ENCODE assay signal across 1 cellular context in the genomic region with DNA sequence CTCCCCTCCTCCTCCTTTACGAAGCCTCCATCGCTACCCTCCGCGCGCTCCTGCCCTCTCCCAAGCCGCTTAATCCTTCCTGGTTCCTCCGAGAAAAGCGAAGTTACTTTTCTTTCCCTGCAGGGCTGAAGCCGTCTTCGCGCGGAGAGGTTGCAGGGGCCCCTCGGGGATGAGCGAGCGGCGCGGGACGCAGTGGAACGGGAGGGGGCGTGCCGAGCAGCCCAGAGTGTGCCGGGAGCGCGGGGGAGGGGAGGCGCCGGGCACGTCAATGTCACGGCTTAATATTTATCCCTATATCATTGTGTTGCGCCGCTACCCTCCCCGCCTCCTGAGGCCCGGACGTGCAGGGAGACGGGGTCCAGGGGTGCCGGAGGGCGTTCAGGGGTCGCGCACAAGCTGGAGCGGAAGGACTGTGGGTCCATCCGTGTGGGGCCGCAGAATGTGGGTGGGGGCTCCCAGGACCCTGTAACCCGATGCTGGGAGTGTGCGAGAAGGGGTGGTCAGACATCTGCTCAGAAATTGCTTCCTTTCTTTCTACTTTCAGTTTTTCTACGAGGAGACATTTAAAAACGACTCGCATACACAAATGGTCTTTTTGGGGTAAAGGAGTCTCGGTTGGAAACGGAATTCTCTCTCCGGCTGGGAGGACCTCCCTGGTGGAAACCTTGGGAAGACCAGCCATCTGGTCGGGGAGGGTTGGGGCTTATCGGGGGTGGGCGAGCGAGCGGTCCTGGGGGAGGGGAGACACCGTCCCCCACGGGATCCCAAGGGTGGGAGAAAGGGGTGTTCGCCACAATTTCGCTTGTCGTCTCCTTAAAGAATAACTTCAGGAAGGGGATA.
TF ChIP-seq lines count a peak whose summit lies in the region.

No MANE protein-coding gene starts in this region.

TF ChIP-seq in HepG2, 621 proteins besides CTCF, POLR2A, EP300 and RAD21 (continued from another document and continues in another):
- TF ChIP-seq, protein P1, sequence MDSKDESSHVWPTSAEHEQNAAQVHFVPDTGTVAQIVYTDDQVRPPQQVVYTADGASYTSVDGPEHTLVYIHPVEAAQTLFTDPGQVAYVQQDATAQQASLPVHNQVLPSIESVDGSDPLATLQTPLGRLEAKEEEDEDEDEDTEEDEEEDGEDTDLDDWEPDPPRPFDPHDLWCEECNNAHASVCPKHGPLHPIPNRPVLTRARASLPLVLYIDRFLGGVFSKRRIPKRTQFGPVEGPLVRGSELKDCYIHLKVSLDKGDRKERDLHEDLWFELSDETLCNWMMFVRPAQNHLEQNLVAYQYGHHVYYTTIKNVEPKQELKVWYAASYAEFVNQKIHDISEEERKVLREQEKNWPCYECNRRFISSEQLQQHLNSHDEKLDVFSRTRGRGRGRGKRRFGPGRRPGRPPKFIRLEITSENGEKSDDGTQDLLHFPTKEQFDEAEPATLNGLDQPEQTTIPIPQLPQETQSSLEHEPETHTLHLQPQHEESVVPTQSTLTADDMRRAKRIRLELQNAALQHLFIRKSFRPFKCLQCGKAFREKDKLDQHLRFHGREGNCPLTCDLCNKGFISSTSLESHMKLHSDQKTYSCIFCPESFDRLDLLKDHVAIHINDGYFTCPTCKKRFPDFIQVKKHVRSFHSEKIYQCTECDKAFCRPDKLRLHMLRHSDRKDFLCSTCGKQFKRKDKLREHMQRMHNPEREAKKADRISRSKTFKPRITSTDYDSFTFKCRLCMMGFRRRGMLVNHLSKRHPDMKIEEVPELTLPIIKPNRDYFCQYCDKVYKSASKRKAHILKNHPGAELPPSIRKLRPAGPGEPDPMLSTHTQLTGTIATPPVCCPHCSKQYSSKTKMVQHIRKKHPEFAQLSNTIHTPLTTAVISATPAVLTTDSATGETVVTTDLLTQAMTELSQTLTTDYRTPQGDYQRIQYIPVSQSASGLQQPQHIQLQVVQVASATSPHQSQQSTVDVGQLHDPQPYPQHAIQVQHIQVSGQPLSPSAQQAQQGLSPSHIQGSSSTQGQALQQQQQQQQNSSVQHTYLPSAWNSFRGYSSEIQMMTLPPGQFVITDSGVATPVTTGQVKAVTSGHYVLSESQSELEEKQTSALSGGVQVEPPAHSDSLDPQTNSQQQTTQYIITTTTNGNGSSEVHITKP (CRISPR knock-in tag; IDR thresholded peaks at IDR 0.05; ENCODE audit: low read depth) = peak; percentile 39; the same call in 1 of the 2 replicates
- no peak for TF ChIP-seq RBM22 (optimal IDR thresholded peaks at IDR 0.05; ENCODE audit: low read length)
- no peak for TF ChIP-seq HOXA9 (CRISPR knock-in tag; IDR thresholded peaks at IDR 0.05; ENCODE audit: borderline replicate concordance)
- TF ChIP-seq TMF1 (CRISPR knock-in tag; IDR thresholded peaks at IDR 0.05; ENCODE audit: low read depth) = no peak
- TF ChIP-seq CBX5 (CRISPR knock-in tag; IDR thresholded peaks at IDR 0.05; ENCODE audit: borderline replicate concordance) = peak; percentile 80; the same call in 1 of the 2 replicates
- 0 out of 2 replicates have a peak, but pooled peaks have one; percentile 31 for TF ChIP-seq HNRNPL (IDR thresholded peaks at IDR 0.05; ENCODE audit: low read depth, low read length)
- peak; percentile 39 for TF ChIP-seq KDM5B (CRISPR knock-in tag; IDR thresholded peaks at IDR 0.05; ENCODE audit: borderline replicate concordance)
- no peak for TF ChIP-seq TIGD3 (CRISPR knock-in tag; IDR thresholded peaks at IDR 0.05; ENCODE audit: borderline replicate concordance)
- no peak; the same call in 1 of the 2 replicates for TF ChIP-seq ZNF749 (CRISPR knock-in tag; IDR thresholded peaks at IDR 0.05; ENCODE audit: borderline replicate concordance)
- TF ChIP-seq ZNF747 (CRISPR knock-in tag; IDR thresholded peaks at IDR 0.05; ENCODE audit: borderline replicate concordance) = no peak; the same call in 1 of the 2 replicates
- TF ChIP-seq NR3C1 (CRISPR knock-in tag; IDR thresholded peaks at IDR 0.05) = no peak
- TF ChIP-seq, protein P2, sequence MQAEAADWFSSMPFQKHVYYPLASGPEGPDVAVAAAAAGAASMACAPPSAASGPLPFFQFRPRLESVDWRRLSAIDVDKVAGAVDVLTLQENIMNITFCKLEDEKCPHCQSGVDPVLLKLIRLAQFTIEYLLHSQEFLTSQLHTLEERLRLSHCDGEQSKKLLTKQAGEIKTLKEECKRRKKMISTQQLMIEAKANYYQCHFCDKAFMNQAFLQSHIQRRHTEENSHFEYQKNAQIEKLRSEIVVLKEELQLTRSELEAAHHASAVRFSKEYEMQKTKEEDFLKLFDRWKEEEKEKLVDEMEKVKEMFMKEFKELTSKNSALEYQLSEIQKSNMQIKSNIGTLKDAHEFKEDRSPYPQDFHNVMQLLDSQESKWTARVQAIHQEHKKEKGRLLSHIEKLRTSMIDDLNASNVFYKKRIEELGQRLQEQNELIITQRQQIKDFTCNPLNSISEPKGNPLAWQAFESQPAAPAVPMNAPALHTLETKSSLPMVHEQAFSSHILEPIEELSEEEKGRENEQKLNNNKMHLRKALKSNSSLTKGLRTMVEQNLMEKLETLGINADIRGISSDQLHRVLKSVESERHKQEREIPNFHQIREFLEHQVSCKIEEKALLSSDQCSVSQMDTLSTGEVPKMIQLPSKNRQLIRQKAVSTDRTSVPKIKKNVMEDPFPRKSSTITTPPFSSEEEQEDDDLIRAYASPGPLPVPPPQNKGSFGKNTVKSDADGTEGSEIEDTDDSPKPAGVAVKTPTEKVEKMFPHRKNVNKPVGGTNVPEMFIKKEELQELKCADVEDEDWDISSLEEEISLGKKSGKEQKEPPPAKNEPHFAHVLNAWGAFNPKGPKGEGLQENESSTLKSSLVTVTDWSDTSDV (CRISPR knock-in tag; IDR thresholded peaks at IDR 0.05) = peak; percentile 83; the same call in 1 of the 2 replicates
- TF ChIP-seq, protein P3, sequence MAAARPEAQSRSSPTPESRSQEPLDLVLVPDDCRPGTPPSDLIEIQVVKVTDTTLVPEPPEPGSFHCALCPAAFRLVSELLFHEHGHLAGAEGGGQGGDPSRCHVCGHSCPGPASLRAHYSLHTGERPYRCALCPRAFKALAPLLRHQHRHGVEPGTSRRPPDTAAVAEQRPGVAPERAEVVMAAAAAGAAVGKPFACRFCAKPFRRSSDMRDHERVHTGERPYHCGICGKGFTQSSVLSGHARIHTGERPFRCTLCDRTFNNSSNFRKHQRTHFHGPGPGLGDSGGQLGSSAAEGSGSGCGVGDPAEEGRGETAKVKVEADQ (CRISPR knock-in tag; IDR thresholded peaks at IDR 0.05; ENCODE audit: borderline replicate concordance) = no peak
- TF ChIP-seq ZFP36L1 (CRISPR knock-in tag; IDR thresholded peaks at IDR 0.05) = peak; percentile 26; the same call in 1 of the 2 replicates
- TF ChIP-seq MTF2 (CRISPR knock-in tag; IDR thresholded peaks at IDR 0.05; ENCODE audit: borderline replicate concordance) = no peak
- no peak for TF ChIP-seq WIZ (CRISPR knock-in tag; IDR thresholded peaks at IDR 0.05)
- no peak for TF ChIP-seq ZNF33B (CRISPR knock-in tag; IDR thresholded peaks at IDR 0.05)
- TF ChIP-seq ZNF792 (CRISPR knock-in tag; IDR thresholded peaks at IDR 0.05) = no peak
- no peak for TF ChIP-seq RFX5 (IDR thresholded peaks at IDR 0.05; ENCODE audit: low read depth, low read length)
- TF ChIP-seq ZNF136 (CRISPR knock-in tag; IDR thresholded peaks at IDR 0.05; ENCODE audit: low read depth) = peak; percentile 81; the same call in 1 of the 2 replicates
- 0 out of 2 replicates have a peak, but pooled peaks have one; percentile 38 for TF ChIP-seq ZSCAN12 (CRISPR knock-in tag; IDR thresholded peaks at IDR 0.05)
- TF ChIP-seq FOXA3 (CRISPR knock-in tag; IDR thresholded peaks at IDR 0.05) = peak; percentile 40
- TF ChIP-seq, protein P4, sequence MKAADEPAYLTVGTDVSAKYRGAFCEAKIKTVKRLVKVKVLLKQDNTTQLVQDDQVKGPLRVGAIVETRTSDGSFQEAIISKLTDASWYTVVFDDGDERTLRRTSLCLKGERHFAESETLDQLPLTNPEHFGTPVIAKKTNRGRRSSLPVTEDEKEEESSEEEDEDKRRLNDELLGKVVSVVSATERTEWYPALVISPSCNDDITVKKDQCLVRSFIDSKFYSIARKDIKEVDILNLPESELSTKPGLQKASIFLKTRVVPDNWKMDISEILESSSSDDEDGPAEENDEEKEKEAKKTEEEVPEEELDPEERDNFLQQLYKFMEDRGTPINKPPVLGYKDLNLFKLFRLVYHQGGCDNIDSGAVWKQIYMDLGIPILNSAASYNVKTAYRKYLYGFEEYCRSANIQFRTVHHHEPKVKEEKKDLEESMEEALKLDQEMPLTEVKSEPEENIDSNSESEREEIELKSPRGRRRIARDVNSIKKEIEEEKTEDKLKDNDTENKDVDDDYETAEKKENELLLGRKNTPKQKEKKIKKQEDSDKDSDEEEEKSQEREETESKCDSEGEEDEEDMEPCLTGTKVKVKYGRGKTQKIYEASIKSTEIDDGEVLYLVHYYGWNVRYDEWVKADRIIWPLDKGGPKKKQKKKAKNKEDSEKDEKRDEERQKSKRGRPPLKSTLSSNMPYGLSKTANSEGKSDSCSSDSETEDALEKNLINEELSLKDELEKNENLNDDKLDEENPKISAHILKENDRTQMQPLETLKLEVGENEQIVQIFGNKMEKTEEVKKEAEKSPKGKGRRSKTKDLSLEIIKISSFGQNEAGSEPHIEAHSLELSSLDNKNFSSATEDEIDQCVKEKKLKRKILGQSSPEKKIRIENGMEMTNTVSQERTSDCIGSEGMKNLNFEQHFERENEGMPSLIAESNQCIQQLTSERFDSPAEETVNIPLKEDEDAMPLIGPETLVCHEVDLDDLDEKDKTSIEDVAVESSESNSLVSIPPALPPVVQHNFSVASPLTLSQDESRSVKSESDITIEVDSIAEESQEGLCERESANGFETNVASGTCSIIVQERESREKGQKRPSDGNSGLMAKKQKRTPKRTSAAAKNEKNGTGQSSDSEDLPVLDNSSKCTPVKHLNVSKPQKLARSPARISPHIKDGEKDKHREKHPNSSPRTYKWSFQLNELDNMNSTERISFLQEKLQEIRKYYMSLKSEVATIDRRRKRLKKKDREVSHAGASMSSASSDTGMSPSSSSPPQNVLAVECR (CRISPR knock-in tag; IDR thresholded peaks at IDR 0.05; ENCODE audit: borderline replicate concordance) = peak; percentile 79
- TF ChIP-seq ZBTB37 (CRISPR knock-in tag; IDR thresholded peaks at IDR 0.05) = no peak; the same call in 1 of the 2 replicates
- TF ChIP-seq IRF1 (CRISPR knock-in tag; IDR thresholded peaks at IDR 0.05; ENCODE audit: low read depth) = no peak
- no peak for TF ChIP-seq ZKSCAN5 (CRISPR knock-in tag; IDR thresholded peaks at IDR 0.05)
- no peak for TF ChIP-seq ZNF839 (CRISPR knock-in tag; IDR thresholded peaks at IDR 0.05; ENCODE audit: borderline replicate concordance)
- peak; percentile 76 for TF ChIP-seq ZNF274 (CRISPR knock-in tag; IDR thresholded peaks at IDR 0.05)
- TF ChIP-seq, protein P5, sequence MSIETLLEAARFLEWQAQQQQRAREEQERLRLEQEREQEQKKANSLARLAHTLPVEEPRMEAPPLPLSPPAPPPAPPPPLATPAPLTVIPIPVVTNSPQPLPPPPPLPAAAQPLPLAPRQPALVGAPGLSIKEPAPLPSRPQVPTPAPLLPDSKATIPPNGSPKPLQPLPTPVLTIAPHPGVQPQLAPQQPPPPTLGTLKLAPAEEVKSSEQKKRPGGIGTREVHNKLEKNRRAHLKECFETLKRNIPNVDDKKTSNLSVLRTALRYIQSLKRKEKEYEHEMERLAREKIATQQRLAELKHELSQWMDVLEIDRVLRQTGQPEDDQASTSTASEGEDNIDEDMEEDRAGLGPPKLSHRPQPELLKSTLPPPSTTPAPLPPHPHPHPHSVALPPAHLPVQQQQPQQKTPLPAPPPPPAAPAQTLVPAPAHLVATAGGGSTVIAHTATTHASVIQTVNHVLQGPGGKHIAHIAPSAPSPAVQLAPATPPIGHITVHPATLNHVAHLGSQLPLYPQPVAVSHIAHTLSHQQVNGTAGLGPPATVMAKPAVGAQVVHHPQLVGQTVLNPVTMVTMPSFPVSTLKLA (IDR thresholded peaks at IDR 0.05) = 0 out of 2 replicates have a peak, but pooled peaks have one; percentile 31
- TF ChIP-seq ZNF709 (CRISPR knock-in tag; IDR thresholded peaks at IDR 0.05) = no peak
- no peak for TF ChIP-seq ZNF720 (CRISPR knock-in tag; IDR thresholded peaks at IDR 0.05)
- TF ChIP-seq, protein P6, sequence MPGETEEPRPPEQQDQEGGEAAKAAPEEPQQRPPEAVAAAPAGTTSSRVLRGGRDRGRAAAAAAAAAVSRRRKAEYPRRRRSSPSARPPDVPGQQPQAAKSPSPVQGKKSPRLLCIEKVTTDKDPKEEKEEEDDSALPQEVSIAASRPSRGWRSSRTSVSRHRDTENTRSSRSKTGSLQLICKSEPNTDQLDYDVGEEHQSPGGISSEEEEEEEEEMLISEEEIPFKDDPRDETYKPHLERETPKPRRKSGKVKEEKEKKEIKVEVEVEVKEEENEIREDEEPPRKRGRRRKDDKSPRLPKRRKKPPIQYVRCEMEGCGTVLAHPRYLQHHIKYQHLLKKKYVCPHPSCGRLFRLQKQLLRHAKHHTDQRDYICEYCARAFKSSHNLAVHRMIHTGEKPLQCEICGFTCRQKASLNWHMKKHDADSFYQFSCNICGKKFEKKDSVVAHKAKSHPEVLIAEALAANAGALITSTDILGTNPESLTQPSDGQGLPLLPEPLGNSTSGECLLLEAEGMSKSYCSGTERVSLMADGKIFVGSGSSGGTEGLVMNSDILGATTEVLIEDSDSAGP (CRISPR knock-in tag; IDR thresholded peaks at IDR 0.05; ENCODE audit: borderline replicate concordance) = no peak; the same call in none of the 2 replicates
- no peak for TF ChIP-seq ZNF83 (CRISPR knock-in tag; IDR thresholded peaks at IDR 0.05; ENCODE audit: borderline replicate concordance)
- TF ChIP-seq SAFB2 (CRISPR knock-in tag; IDR thresholded peaks at IDR 0.05; ENCODE audit: borderline replicate concordance, low read depth) = no peak
- TF ChIP-seq ZNF598 (CRISPR knock-in tag; IDR thresholded peaks at IDR 0.05; ENCODE audit: borderline replicate concordance) = no peak
